ENCODE assay signal across 1 cellular context in the genomic region with DNA sequence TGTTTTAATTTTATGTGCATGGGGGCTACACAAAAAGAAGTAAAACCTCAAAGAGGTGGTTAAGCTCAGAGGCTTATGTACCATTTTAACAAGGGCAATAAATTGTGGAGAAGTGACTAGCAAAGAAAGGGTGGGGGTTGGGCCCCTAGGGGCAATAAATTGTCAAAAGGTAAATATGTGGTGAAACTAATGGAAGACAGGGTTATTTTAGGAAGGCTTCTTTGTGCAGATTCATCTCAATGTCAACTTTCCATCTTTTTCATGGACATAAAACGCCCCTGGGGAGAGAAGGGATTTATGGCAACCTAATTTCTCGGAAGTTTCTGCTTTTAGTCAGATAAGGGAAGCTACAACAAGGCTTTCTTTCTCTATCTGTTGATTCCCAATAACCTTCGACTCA.
TF ChIP-seq lines count a peak whose summit lies in the region.

No MANE protein-coding gene starts in this region.

TF ChIP-seq in K562, 482 proteins besides CTCF, POLR2A, EP300 and RAD21 (continued from another document):
- TF ChIP-seq, protein P1, sequence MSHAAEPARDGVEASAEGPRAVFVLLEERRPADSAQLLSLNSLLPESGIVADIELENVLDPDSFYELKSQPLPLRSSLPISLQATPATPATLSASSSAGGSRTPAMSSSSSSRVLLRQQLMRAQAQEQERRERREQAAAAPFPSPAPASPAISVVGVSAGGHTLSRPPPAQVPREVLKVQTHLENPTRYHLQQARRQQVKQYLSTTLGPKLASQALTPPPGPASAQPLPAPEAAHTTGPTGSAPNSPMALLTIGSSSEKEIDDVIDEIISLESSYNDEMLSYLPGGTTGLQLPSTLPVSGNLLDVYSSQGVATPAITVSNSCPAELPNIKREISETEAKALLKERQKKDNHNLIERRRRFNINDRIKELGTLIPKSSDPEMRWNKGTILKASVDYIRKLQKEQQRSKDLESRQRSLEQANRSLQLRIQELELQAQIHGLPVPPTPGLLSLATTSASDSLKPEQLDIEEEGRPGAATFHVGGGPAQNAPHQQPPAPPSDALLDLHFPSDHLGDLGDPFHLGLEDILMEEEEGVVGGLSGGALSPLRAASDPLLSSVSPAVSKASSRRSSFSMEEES (CRISPR knock-in tag; IDR thresholded peaks at IDR 0.05) = no peak
- no peak for TF ChIP-seq BRD9 (IDR thresholded peaks at IDR 0.05; ENCODE audit: low read depth, partially characterized antibody)
